ENCODE assay signal across 9 cellular contexts in the genomic region with DNA sequence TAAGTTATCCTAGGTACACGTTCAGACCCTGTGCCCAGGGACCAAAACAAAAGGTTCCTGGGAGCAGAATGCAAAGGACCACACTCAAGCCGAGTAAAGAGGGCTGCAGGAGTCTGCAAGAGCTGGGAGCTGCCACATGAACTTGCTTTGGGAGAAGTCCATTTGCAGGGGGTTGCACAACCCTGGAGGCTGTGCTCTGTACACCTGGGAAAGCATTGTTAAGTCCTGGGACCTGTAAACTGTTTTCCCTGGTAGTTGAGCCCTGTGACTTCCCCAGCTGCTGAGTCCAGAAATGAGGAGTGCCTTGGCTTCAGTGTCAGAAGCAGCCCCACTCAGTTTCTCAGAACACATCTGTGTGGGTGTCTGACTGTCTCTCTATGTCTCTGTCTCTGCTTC.
A peak's percentile ranks its signal among the peaks of the same experiment; 100 is the strongest.
DNase-seq lines count a peak whose midpoint lies in the region; ATAC-seq and TF ChIP-seq lines count a peak whose summit lies in the region.
"Had no signal": no experiment of that assay in that cellular context is flagged by ENCODE, and none has a peak within 500 bp of the region (broad histone marks: within the 10 kb centered on the region; RNA-seq: fewer than 3 reads in every experiment).

No MANE protein-coding gene starts in this region.

- intact Hi-C loops in dendritic cell treated with granulocyte-macrophage colony-stimulating factor and Interleukin-4, amounts not matched to agents 40 ng/mL and 50 ng/mL, for 4 days (cut with micrococcal nuclease), result no loop called here

- H3K27ac ChIP-seq in Peyer's patch (peak overlapping the region in 3 of 4 donors; percentile 35 to 82 (median 64)), muscle layer of duodenum (ENCODE audit: low read length) (peak overlapping the region; percentile 78), tibial nerve (peak overlapping the region in 3 of 4 donors; percentile 40 to 85 (median 82))

- peaks cover 3% of the 10 kb centered on the region for H3K27me3 Mint-ChIP-seq in dendritic cell treated with granulocyte-macrophage colony-stimulating factor and Interleukin-4, amounts not matched to agents 40 ng/mL and 50 ng/mL, for 4 days
- H3K27me3 Mint-ChIP-seq in T-helper 2 cell treated with Interferon-gamma antibody and Interleukin-4, amounts not matched to agents 5 μg/mL and 100 μg/mL, for 36 hours (ENCODE audit: low read depth), result peaks cover 6% of the 10 kb centered on the region

- H3K4me1 Mint-ChIP-seq in dendritic cell treated with granulocyte-macrophage colony-stimulating factor and Interleukin-4, amounts not matched to agents 40 ng/mL and 50 ng/mL, for 4 days (ENCODE audit: low read depth), result peaks cover 71% of the 10 kb centered on the region
- H3K4me1 Mint-ChIP-seq in T-helper 2 cell treated with Interferon-gamma antibody and Interleukin-4, amounts not matched to agents 5 μg/mL and 100 μg/mL, for 36 hours (ENCODE audit: low read depth), result peaks cover 7% of the 10 kb centered on the region

- no peaks in the 10 kb centered on the region for H3K9me3 ChIP-seq in Peyer's patch
- H3K9me3 ChIP-seq in muscle layer of duodenum (ENCODE audit: control insufficient read depth in 1 of 2, low read length in 2 of 2), result no peaks in the 10 kb centered on the region
- H3K9me3 ChIP-seq in tibial nerve, result no peaks in the 10 kb centered on the region

- TF ChIP-seq EP300 in tibial nerve (IDR thresholded peaks at IDR 0.05), result no peak

- H3K36me3 ChIP-seq in Peyer's patch (no peaks in the 10 kb centered on the region), muscle layer of duodenum (ENCODE audit: control insufficient read depth in 1 of 2, insufficient read depth in 2 of 2, low read length in 2 of 2) (no peaks in the 10 kb centered on the region), tibial nerve (no peaks in the 10 kb centered on the region)

- H3K4me3 ChIP-seq in Peyer's patch (no peak overlapping the region), muscle layer of duodenum (ENCODE audit: low read depth in 1 of 2, low read length in 2 of 2) (no peak overlapping the region), tibial nerve (no peak overlapping the region)

- WGBS in tibial nerve, 2 donors, result 51 to 57% methylated on average over 2 of the region's 2 CpGs

- no peak for TF ChIP-seq POLR2A in Peyer's patch (IDR thresholded peaks at IDR 0.05)
- TF ChIP-seq POLR2A in tibial nerve (IDR thresholded peaks at IDR 0.05), result no peak

- H3K27ac Mint-ChIP-seq in dendritic cell treated with granulocyte-macrophage colony-stimulating factor and Interleukin-4, amounts not matched to agents 40 ng/mL and 50 ng/mL, for 4 days, result peak overlapping the region; percentile 87
- H3K27ac Mint-ChIP-seq in T-helper 2 cell treated with Interferon-gamma antibody and Interleukin-4, amounts not matched to agents 5 μg/mL and 100 μg/mL, for 36 hours, result no peak overlapping the region
- H3K27ac Mint-ChIP-seq: activated B cell treated with CpG ODN at 0.5 μM for 24 hours had no signal

- ATAC-seq in GM19455 (IDR thresholded peaks at IDR 0.05; ENCODE audit: unreplicated experiment) (no peak), GM21528 (IDR thresholded peaks at IDR 0.05; ENCODE audit: low FRiP score, unreplicated experiment) (no peak)

- no peaks in the 10 kb centered on the region for H3K27me3 ChIP-seq in Peyer's patch
- no peaks in the 10 kb centered on the region for H3K27me3 ChIP-seq in muscle layer of duodenum (ENCODE audit: low read depth, low read length)
- no peaks in the 10 kb centered on the region for H3K27me3 ChIP-seq in tibial nerve

- peaks cover 0 to 18% (median 0%) of the 10 kb centered on the region in 4 donors for H3K4me1 ChIP-seq in Peyer's patch
- H3K4me1 ChIP-seq in muscle layer of duodenum (ENCODE audit: control insufficient read depth in 1 of 2, insufficient read depth in 2 of 2, low read length in 2 of 2), result peaks cover 15 to 34% of the 10 kb centered on the region in 2 donors
- H3K4me1 ChIP-seq in tibial nerve, result peaks cover 0 to 30% (median 11%) of the 10 kb centered on the region in 4 donors

- no peak overlapping the region for H3K4me3 Mint-ChIP-seq in dendritic cell treated with granulocyte-macrophage colony-stimulating factor and Interleukin-4, amounts not matched to agents 40 ng/mL and 50 ng/mL, for 4 days
- no peak overlapping the region for H3K4me3 Mint-ChIP-seq in T-helper 2 cell treated with Interferon-gamma antibody and Interleukin-4, amounts not matched to agents 5 μg/mL and 100 μg/mL, for 36 hours
- H3K4me3 Mint-ChIP-seq: activated B cell treated with CpG ODN at 0.5 μM for 24 hours had no signal

- DNase-seq in Peyer's patch (no peak), tibial nerve (ENCODE audit: low spot score in 2 of 2) (no peak)
- no peak for DNase-seq in T-helper 2 cell treated with Interferon-gamma antibody and Interleukin-4, amounts not matched to agents 5 μg/mL and 100 μg/mL, for 36 hours (ENCODE audit: low spot score)
- no peak for DNase-seq in stimulated activated CD4-positive, alpha-beta T cell treated with anti-CD3 and anti-CD28 coated beads, Interleukin-12 subunit alpha, Interleukin-12 subunit beta, amount 100 ng/mL, for 4 hours
- DNase-seq: activated B cell treated with CpG ODN at 0.5 μM for 24 hours had no signal

- no peaks in the 10 kb centered on the region for H3K9me3 Mint-ChIP-seq in dendritic cell treated with granulocyte-macrophage colony-stimulating factor and Interleukin-4, amounts not matched to agents 40 ng/mL and 50 ng/mL, for 4 days
- no peaks in the 10 kb centered on the region for H3K9me3 Mint-ChIP-seq in T-helper 2 cell treated with Interferon-gamma antibody and Interleukin-4, amounts not matched to agents 5 μg/mL and 100 μg/mL, for 36 hours
- H3K9me3 Mint-ChIP-seq: activated B cell treated with CpG ODN at 0.5 μM for 24 hours had no signal

- H3K36me3 Mint-ChIP-seq in dendritic cell treated with granulocyte-macrophage colony-stimulating factor and Interleukin-4, amounts not matched to agents 40 ng/mL and 50 ng/mL, for 4 days (ENCODE audit: low read depth), result no peaks in the 10 kb centered on the region
- no peaks in the 10 kb centered on the region for H3K36me3 Mint-ChIP-seq in T-helper 2 cell treated with Interferon-gamma antibody and Interleukin-4, amounts not matched to agents 5 μg/mL and 100 μg/mL, for 36 hours (ENCODE audit: low read depth)

- no peak for TF ChIP-seq CTCF in Peyer's patch (IDR thresholded peaks at IDR 0.05)
- TF ChIP-seq CTCF in tibial nerve (IDR thresholded peaks at IDR 0.05), result no peak
